Comparison of ENCODE assay signal across 9 cellular contexts in genomic region chr7:18494821-18495408, GRCh38. TPM values are rescaled to one million over a fixed set of nuclear protein-coding genes. Genes with fewer than 3 reads are reported as not detected.
A peak's percentile ranks its signal among the peaks of the same experiment; 100 is the strongest.
DNase-seq lines count a peak whose midpoint lies in the region; ATAC-seq, FAIRE-seq and TF ChIP-seq lines count a peak whose summit lies in the region.
"Had no signal": no experiment of that assay in that cellular context is flagged by ENCODE, and none has a peak within 500 bp of the region (broad histone marks: within the 10 kb centered on the region; RNA-seq: fewer than 3 reads in every experiment).

No MANE protein-coding gene starts in this region.

- H3K27ac Mint-ChIP-seq in activated CD4-positive, alpha-beta memory T cell treated with anti-CD3 and anti-CD28 coated beads for 36 hours, result no peak overlapping the region
- H3K27ac Mint-ChIP-seq in activated CD4-positive, alpha-beta memory T cell treated with anti-CD3 and anti-CD28 coated beads, Interleukin-2, amount 10 ng/mL, durations not matched to agents 7 days and 5 days, result no peak overlapping the region
- H3K27ac Mint-ChIP-seq: activated naive CD4-positive, alpha-beta T cell treated with anti-CD3 and anti-CD28 coated beads, Interleukin-2, amount 50 U/mL, for 24 hours had no signal

- CTCF ChIA-PET in activated CD4-positive, alpha-beta memory T cell treated with anti-CD3 and anti-CD28 coated beads for 36 hours (lab: Charles Lee), result interaction anchor here (1.7 kb wide), 1 partner anchor 138 kb away, joined by 4 read pairs; no protein-coding TSS in a partner anchor
- CTCF ChIA-PET in activated CD4-positive, alpha-beta memory T cell treated with anti-CD3 and anti-CD28 coated beads, Interleukin-2, amount 10 ng/mL, durations not matched to agents 7 days and 5 days (lab: Charles Lee), result interaction anchor here (0.5 kb wide), 1 partner anchor 524 kb away, joined by 3 read pairs; no protein-coding TSS in a partner anchor
- CTCF ChIA-PET in SK-N-SH (lab: Yijun Ruan, JAX), result interaction anchor here (0.7 to 7.3 kb wide), 16 partner anchors 8 to 625 kb away, joined by 3 to 52 read pairs (median 6); no protein-coding TSS in a partner anchor
- CTCF ChIA-PET in HepG2 (lab: Yijun Ruan, JAX; ENCODE audit: low intra/inter-chr PET ratio, low total read pairs), result no interaction called here

- H3K9me2 ChIP-seq in SK-N-SH, result no peaks in the 10 kb centered on the region

- H3K4me3 ChIP-seq in SK-N-SH (ENCODE audit: low read depth in 2 of 2, low read length in 1 of 2) (peak overlapping the region; percentile 63 to 67), skin epidermis (peak overlapping the region in 5 of 7 experiments; percentile 21 to 33 (median 25)), HepG2 (replicated peaks in 1 of 3; ENCODE audit: insufficient read depth in 1 of 3, low read depth in 2 of 3, low read length in 3 of 3) (no peak overlapping the region)

- H3K36me3 Mint-ChIP-seq in activated CD4-positive, alpha-beta memory T cell treated with anti-CD3 and anti-CD28 coated beads for 36 hours, result no peaks in the 10 kb centered on the region
- no peaks in the 10 kb centered on the region for H3K36me3 Mint-ChIP-seq in activated CD4-positive, alpha-beta memory T cell treated with anti-CD3 and anti-CD28 coated beads, Interleukin-2, amount 10 ng/mL, durations not matched to agents 7 days and 5 days (ENCODE audit: low read depth)
- H3K36me3 Mint-ChIP-seq: activated naive CD4-positive, alpha-beta T cell treated with anti-CD3 and anti-CD28 coated beads, Interleukin-2, amount 50 U/mL, for 24 hours had no signal

- BruUV-seq in HepG2 (replicated peaks; lab: Mats Ljungman, UMichigan), result no TSS peak

- no peaks in the 10 kb centered on the region for H3K36me3 ChIP-seq in SK-N-SH (replicated peaks in 1 of 2; ENCODE audit: control insufficient read depth in 1 of 2, insufficient read depth in 2 of 2, low read length in 1 of 2)
- no peaks in the 10 kb centered on the region for H3K36me3 ChIP-seq in HepG2 (replicated peaks in 1 of 2; ENCODE audit: control insufficient read depth in 1 of 2, insufficient read depth in 2 of 2, low read length in 2 of 2)

- H3K79me2 ChIP-seq in SK-N-SH (ENCODE audit: insufficient read depth), result peaks cover 11% of the 10 kb centered on the region
- H3K79me2 ChIP-seq in HepG2 (ENCODE audit: insufficient read depth, low read length), result no peaks in the 10 kb centered on the region

- H3K9me3 Mint-ChIP-seq in activated CD4-positive, alpha-beta memory T cell treated with anti-CD3 and anti-CD28 coated beads for 36 hours, result no peaks in the 10 kb centered on the region
- no peaks in the 10 kb centered on the region for H3K9me3 Mint-ChIP-seq in activated CD4-positive, alpha-beta memory T cell treated with anti-CD3 and anti-CD28 coated beads, Interleukin-2, amount 10 ng/mL, durations not matched to agents 7 days and 5 days
- H3K9me3 Mint-ChIP-seq: activated naive CD4-positive, alpha-beta T cell treated with anti-CD3 and anti-CD28 coated beads, Interleukin-2, amount 50 U/mL, for 24 hours had no signal

- peaks cover 16% of the 10 kb centered on the region for H3F3A ChIP-seq in SK-N-SH (replicated peaks; ENCODE audit: insufficient read depth)

- WGBS in SK-N-SH (ENCODE audit: low lambda C conversion rate), result 40% methylated on average over 3 of the region's 3 CpGs
- WGBS in HepG2 (ENCODE audit: low lambda C conversion rate), result under 1% methylated on average over 3 of the region's 3 CpGs

- peak; percentile 16 for ATAC-seq in HG03097 (IDR thresholded peaks at IDR 0.05; ENCODE audit: low FRiP score, unreplicated experiment)
- ATAC-seq in Right ventricle myocardium superior (ENCODE audit: poor library complexity), result peak; percentile 75
- no peak for ATAC-seq in HepG2

- TF ChIP-seq CTCF in SK-N-SH (IDR thresholded peaks at IDR 0.05) (no peak), HepG2 (CRISPR knock-in tag; IDR thresholded peaks at IDR 0.05) (no peak)

- H2AFZ ChIP-seq in SK-N-SH (ENCODE audit: low read depth) (peak overlapping the region; percentile 80), HepG2 (ENCODE audit: low read length) (no peak overlapping the region)

- H3K4me1 ChIP-seq in SK-N-SH (ENCODE audit: control insufficient read depth in 1 of 2, insufficient read depth in 2 of 2, low read depth in 1 of 2, low read length in 1 of 2) (peaks cover 2 to 46% of the 10 kb centered on the region in 2 experiments; a peak in 3 of 4 replicates), HepG2 (ENCODE audit: insufficient read depth, low read length) (no peaks in the 10 kb centered on the region)

- peaks cover 6% of the 10 kb centered on the region for H3K4me1 Mint-ChIP-seq in activated CD4-positive, alpha-beta memory T cell treated with anti-CD3 and anti-CD28 coated beads for 36 hours (ENCODE audit: low read depth)
- no peaks in the 10 kb centered on the region for H3K4me1 Mint-ChIP-seq in activated CD4-positive, alpha-beta memory T cell treated with anti-CD3 and anti-CD28 coated beads, Interleukin-2, amount 10 ng/mL, durations not matched to agents 7 days and 5 days

- POLR2A ChIA-PET in activated CD4-positive, alpha-beta memory T cell treated with anti-CD3 and anti-CD28 coated beads for 36 hours (lab: Charles Lee), result no interaction called here
- POLR2A ChIA-PET in activated CD4-positive, alpha-beta memory T cell treated with anti-CD3 and anti-CD28 coated beads, Interleukin-2, amount 10 ng/mL, durations not matched to agents 7 days and 5 days (lab: Charles Lee), result no interaction called here
- POLR2A ChIA-PET in SK-N-SH (lab: Yijun Ruan, JAX), result interaction anchor here (0.5 to 3.1 kb wide), 16 partner anchors 13 to 622 kb away, joined by 3 to 17 read pairs (median 4); partner anchors contain the start of gene TWIST1
- POLR2A ChIA-PET in HepG2 (lab: Yijun Ruan, JAX), result no interaction called here

- TF ChIP-seq POLR2A in HepG2 (IDR thresholded peaks at IDR 0.05; ENCODE audit: insufficient read depth in 1 of 2, low read depth in 2 of 2, low read length in 2 of 2), result no peak

- intact Hi-C loops in activated CD4-positive, alpha-beta memory T cell treated with anti-CD3 and anti-CD28 coated beads for 36 hours (cut with micrococcal nuclease), result no loop called here
- intact Hi-C loops in Right ventricle myocardium superior (cut with DNase I) (no loop called here), HepG2 (cut with micrococcal nuclease; ENCODE audit: unreplicated experiment) (no loop called here)

- H3K27me3 Mint-ChIP-seq in activated CD4-positive, alpha-beta memory T cell treated with anti-CD3 and anti-CD28 coated beads for 36 hours, result peaks cover 3% of the 10 kb centered on the region
- H3K27me3 Mint-ChIP-seq in activated CD4-positive, alpha-beta memory T cell treated with anti-CD3 and anti-CD28 coated beads, Interleukin-2, amount 10 ng/mL, durations not matched to agents 7 days and 5 days, result peaks cover 1% of the 10 kb centered on the region
- H3K27me3 Mint-ChIP-seq: activated naive CD4-positive, alpha-beta T cell treated with anti-CD3 and anti-CD28 coated beads, Interleukin-2, amount 50 U/mL, for 24 hours had no signal

- H3K27ac ChIP-seq in SK-N-SH (ENCODE audit: low read depth in 2 of 2, low read length in 1 of 2) (peak overlapping the region; percentile 80 to 100), skin epidermis (peak overlapping the region in 7 of 21 experiments; percentile 2 to 80 (median 30)), HepG2 (ENCODE audit: extremely low read length, insufficient read depth, low read length) (no peak overlapping the region)

- no peak for FAIRE-seq in HepG2 (lab: Jason Lieb, UNC)

- H4K20me1 ChIP-seq in SK-N-SH (ENCODE audit: insufficient read depth) (no peaks in the 10 kb centered on the region), HepG2 (ENCODE audit: insufficient read depth, low read length) (no peaks in the 10 kb centered on the region)

- H3K4me3 Mint-ChIP-seq in activated CD4-positive, alpha-beta memory T cell treated with anti-CD3 and anti-CD28 coated beads for 36 hours, result no peak overlapping the region
- no peak overlapping the region for H3K4me3 Mint-ChIP-seq in activated CD4-positive, alpha-beta memory T cell treated with anti-CD3 and anti-CD28 coated beads, Interleukin-2, amount 10 ng/mL, durations not matched to agents 7 days and 5 days
- H3K4me3 Mint-ChIP-seq: activated naive CD4-positive, alpha-beta T cell treated with anti-CD3 and anti-CD28 coated beads, Interleukin-2, amount 50 U/mL, for 24 hours had no signal

- peak overlapping the region; percentile 82 for H3K4me2 ChIP-seq in SK-N-SH
- no peak overlapping the region for H3K4me2 ChIP-seq in HepG2 (ENCODE audit: low read depth, low read length)

- H3K9ac ChIP-seq in SK-N-SH, result peak overlapping the region; percentile 49
- H3K9ac ChIP-seq in HepG2 (ENCODE audit: insufficient read depth, low read depth, low read length), result no peak overlapping the region

- no peaks in the 10 kb centered on the region for H3K9me3 ChIP-seq in SK-N-SH
- no peaks in the 10 kb centered on the region for H3K9me3 ChIP-seq in HepG2 (ENCODE audit: low read length)

- in situ Hi-C loops in HepG2 (cut with HindIII; ENCODE audit: extremely low pct_ligation_motif_present, low pct_unique_long_range_greater_than_20kb), result no loop called here

- TF ChIP-seq RAD21 in SK-N-SH (IDR thresholded peaks at IDR 0.05; ENCODE audit: low read length) (no peak), HepG2 (CRISPR knock-in tag; IDR thresholded peaks at IDR 0.05) (no peak)

- peak; percentile 18 for DNase-seq in activated CD4-positive, alpha-beta memory T cell treated with anti-CD3 and anti-CD28 coated beads for 36 hours
- DNase-seq in activated CD4-positive, alpha-beta memory T cell treated with anti-CD3 and anti-CD28 coated beads, Interleukin-2, amount 10 ng/mL, durations not matched to agents 7 days and 5 days, result no peak
- DNase-seq in SK-N-SH, result no peak
- DNase-seq in Right ventricle myocardium superior, result no peak
- DNase-seq in HepG2 (ENCODE audit: low spot score), result no peak
- DNase-seq in DMS79 treated with DMSO at 0.1 percent for 48 hours (lab: John Stamatoyannopoulos, UW), result no peak

- TF ChIP-seq EP300 in SK-N-SH (IDR thresholded peaks at IDR 0.05; ENCODE audit: borderline replicate concordance in 1 of 2, low read depth in 1 of 2, low read length in 1 of 2) (no peak), HepG2 (IDR thresholded peaks at IDR 0.05; ENCODE audit: low read depth in 2 of 2, low read length in 2 of 2) (no peak), HepG2 (CRISPR knock-in tag; IDR thresholded peaks at IDR 0.05; ENCODE audit: borderline replicate concordance) (no peak)

- H3K27me3 ChIP-seq in SK-N-SH (ENCODE audit: insufficient read depth), result no peaks in the 10 kb centered on the region
- H3K27me3 ChIP-seq in HepG2 (ENCODE audit: control insufficient read depth in 1 of 2, insufficient read depth in 2 of 2, low read length in 2 of 2), result no peaks in the 10 kb centered on the region

RNA-seq across cellular contexts. Expression of gene HDAC9, which starts 0.6 kb away (rescaled TPM):
- total RNA-seq in activated CD4-positive, alpha-beta memory T cell treated with anti-CD3 and anti-CD28 coated beads for 36 hours, result 1 to 10 TPM; 1.0 to 1.1 TPM
- under 1 TPM; 0.55 to 0.65 TPM for total RNA-seq in activated CD4-positive, alpha-beta memory T cell treated with anti-CD3 and anti-CD28 coated beads, Interleukin-2, amount 10 ng/mL, durations not matched to agents 7 days and 5 days
- polyA plus RNA-seq in SK-N-SH (2012; rRNA removed) (11.6 and 19.8 TPM in 2 replicates), HepG2 (2011; rRNA removed) (0.05 and 0.09 TPM in 2 replicates)
- 12.1 and 15.5 TPM in 2 replicates for polyA plus RNA-seq in SK-N-SH (2012; cell fraction: cytosol; rRNA removed)
- polyA plus RNA-seq in SK-N-SH (2012; cell fraction: nucleus; rRNA removed), result 15.1 and 30.9 TPM in 2 replicates
- total RNA-seq in Right ventricle myocardium superior (22.8 TPM), HepG2 (2016; rRNA removed; fragmentation: Illumina TruSeq; extraction: Trizol) (0.06 and 0.07 TPM in 2 replicates)
- not detected in 2 replicates for total RNA-seq in HepG2 (2016; cell fraction: cytosol; rRNA removed; fragmentation: Illumina TruSeq; extraction: Trizol; ENCODE audit: low read depth)
- total RNA-seq in HepG2 (2016; cell fraction: insoluble cytoplasmic fraction; rRNA removed; fragmentation: Illumina TruSeq; extraction: Trizol), result 0.12 and 0.15 TPM in 2 replicates
- 0.03 and 0.10 TPM in 2 replicates for total RNA-seq in HepG2 (2016; cell fraction: membrane; rRNA removed; fragmentation: Illumina TruSeq; extraction: Trizol)
- total RNA-seq in HepG2 (2016; cell fraction: nucleus; rRNA removed; fragmentation: Illumina TruSeq; extraction: Trizol), result not detected in 2 replicates
- polyA plus RNA-seq in HepG2 (2011; cell fraction: cytosol; rRNA removed), result 0.04 TPM in 1 of 2 replicates, not detected in the other
- 0.07 and 0.10 TPM in 2 replicates for polyA plus RNA-seq in HepG2 (2011; cell fraction: nucleus; rRNA removed)
- polyA plus RNA-seq in HepG2 (2012), result not detected in 2 replicates
- polyA plus RNA-seq in HepG2 (2016; cell fraction: cytosol; fragmentation: Illumina TruSeq; extraction: Trizol; ENCODE audit: low read depth), result not detected in 2 replicates
- 0.11 and 0.14 TPM in 2 replicates for polyA plus RNA-seq in HepG2 (2016; cell fraction: insoluble cytoplasmic fraction; fragmentation: Illumina TruSeq; extraction: Trizol; ENCODE audit: low read depth)
- not detected in 2 replicates for polyA plus RNA-seq in HepG2 (2016; cell fraction: membrane; fragmentation: Illumina TruSeq; extraction: Trizol; ENCODE audit: low read depth)
- not detected in 2 replicates for polyA plus RNA-seq in HepG2 (2016; cell fraction: nucleus; fragmentation: Illumina TruSeq; extraction: Trizol; ENCODE audit: insufficient read depth, low read depth)
- polyA minus RNA-seq in HepG2 (2011; rRNA and poly(A)+ RNA removed; ENCODE audit: low replicate concordance), result 1.6 TPM in 1 of 2 replicates, not detected in the other
- not detected in 2 replicates for polyA minus RNA-seq in HepG2 (2011; cell fraction: cytosol; rRNA and poly(A)+ RNA removed)
- polyA minus RNA-seq in HepG2 (2011; cell fraction: nucleus; rRNA and poly(A)+ RNA removed), result 0.25 and 0.64 TPM in 2 replicates

Comparison
In these comparisons a context has a peak if more than half of its experiments do, and no peak if none do; other contexts are left out.
1. H3K4me3 ChIP-seq: peak in SK-N-SH (2 of 2) and skin epidermis (5 of 7); none in HepG2 (0 of 3).
2. RNA of gene HDAC9, which starts 0.6 kb away (total RNA-seq): 22.8 TPM in Right ventricle myocardium superior (single experiment); 1.0 to 1.1 TPM in activated CD4-positive, alpha-beta memory T cell treated with anti-CD3 and anti-CD28 coated beads for 36 hours, 0.55 to 0.65 TPM in activated CD4-positive, alpha-beta memory T cell treated with anti-CD3 and anti-CD28 coated beads, Interleukin-2, amount 10 ng/mL, durations not matched to agents 7 days and 5 days and 0.03 to 0.15 TPM in HepG2; every median in the first group is over 10 times any median in the second.